9 cellular contexts compared by ENCODE assay signal in genomic region chr3:39146083-39146501, GRCh38. TPM values are rescaled to one million over a fixed set of nuclear protein-coding genes. Genes with fewer than 3 reads are reported as not detected.
DNase-seq lines count a peak whose midpoint lies in the region; ATAC-seq and TF ChIP-seq lines count a peak whose summit lies in the region.
"Had no signal": no experiment of that assay in that cellular context is flagged by ENCODE, and none has a peak within 500 bp of the region (broad histone marks: within the 10 kb centered on the region; RNA-seq: fewer than 3 reads in every experiment).

No MANE protein-coding gene starts in this region.

- peaks cover 54% of the 10 kb centered on the region for H3K36me3 Mint-ChIP-seq in T-helper 2 cell treated with Interferon-gamma antibody and Interleukin-4, amounts not matched to agents 5 μg/mL and 100 μg/mL, for 36 hours (ENCODE audit: low read depth)
- H3K36me3 Mint-ChIP-seq in activated naive CD8-positive, alpha-beta T cell treated with anti-CD3 and anti-CD28 coated beads, Interleukin-2, amount 10 ng/mL, durations not matched to agents 7 days and 5 days = peaks cover 27% of the 10 kb centered on the region

- POLR2A ChIA-PET in activated naive CD8-positive, alpha-beta T cell treated with anti-CD3 and anti-CD28 coated beads, Interleukin-2, amount 10 ng/mL, durations not matched to agents 7 days and 5 days (lab: Charles Lee) = interaction anchor here (0.7 to 3.4 kb wide), 3 partner anchors 16 to 32 kb away, joined by 3 to 17 read pairs (median 3); no protein-coding TSS in a partner anchor

- peaks cover 55% of the 10 kb centered on the region for H3K4me1 Mint-ChIP-seq in T-helper 2 cell treated with Interferon-gamma antibody and Interleukin-4, amounts not matched to agents 5 μg/mL and 100 μg/mL, for 36 hours (ENCODE audit: low read depth)
- peaks cover 54% of the 10 kb centered on the region for H3K4me1 Mint-ChIP-seq in activated naive CD8-positive, alpha-beta T cell treated with anti-CD3 and anti-CD28 coated beads, Interleukin-2, amount 10 ng/mL, durations not matched to agents 7 days and 5 days

- H3K9me3 ChIP-seq in thoracic aorta = no peaks in the 10 kb centered on the region

- DNase-seq in T-helper 2 cell treated with Interferon-gamma antibody and Interleukin-4, amounts not matched to agents 5 μg/mL and 100 μg/mL, for 36 hours (ENCODE audit: low spot score) = no peak
- DNase-seq in T-helper 2 cell (no peak), left kidney (ENCODE audit: low read depth, low spot score) (peak; percentile 57), thoracic aorta (ENCODE audit: low spot score) (no peak), HuH-7.5 (ENCODE audit: low spot score) (no peak)
- no peak for DNase-seq in activated naive CD8-positive, alpha-beta T cell treated with anti-CD3 and anti-CD28 coated beads, Interleukin-2, amount 10 ng/mL, durations not matched to agents 7 days and 5 days
- DNase-seq: C1 segment of cervical spinal cord had no signal

- peak overlapping the region; percentile 97 for H3K27ac Mint-ChIP-seq in T-helper 2 cell treated with Interferon-gamma antibody and Interleukin-4, amounts not matched to agents 5 μg/mL and 100 μg/mL, for 36 hours
- H3K27ac Mint-ChIP-seq in activated naive CD8-positive, alpha-beta T cell treated with anti-CD3 and anti-CD28 coated beads, Interleukin-2, amount 10 ng/mL, durations not matched to agents 7 days and 5 days = peak overlapping the region; percentile 97

- no peaks in the 10 kb centered on the region for H3K27me3 ChIP-seq in thoracic aorta (replicated peaks; ENCODE audit: insufficient read depth)

- no peaks in the 10 kb centered on the region for H3K27me3 Mint-ChIP-seq in T-helper 2 cell treated with Interferon-gamma antibody and Interleukin-4, amounts not matched to agents 5 μg/mL and 100 μg/mL, for 36 hours (ENCODE audit: low read depth)
- H3K27me3 Mint-ChIP-seq in activated naive CD8-positive, alpha-beta T cell treated with anti-CD3 and anti-CD28 coated beads, Interleukin-2, amount 10 ng/mL, durations not matched to agents 7 days and 5 days = no peaks in the 10 kb centered on the region

- no peak for ATAC-seq in activated naive CD8-positive, alpha-beta T cell treated with anti-CD3 and anti-CD28 coated beads, Interleukin-2, amount 10 ng/mL, durations not matched to agents 7 days and 5 days (ENCODE audit: low read depth)
- ATAC-seq in thoracic aorta (ENCODE audit: insufficient number of reproducible peaks, low FRiP score, low read depth) = no peak
- ATAC-seq in HG03457 (IDR thresholded peaks at IDR 0.05; ENCODE audit: unreplicated experiment) = no peak
- ATAC-seq in HG02571 (IDR thresholded peaks at IDR 0.05; ENCODE audit: unreplicated experiment) = no peak

- H3K27ac ChIP-seq in thoracic aorta = peak overlapping the region; percentile 78 to 97

- H3K36me3 ChIP-seq in thoracic aorta = peaks cover 53% of the 10 kb centered on the region

- H3K9me3 Mint-ChIP-seq in T-helper 2 cell treated with Interferon-gamma antibody and Interleukin-4, amounts not matched to agents 5 μg/mL and 100 μg/mL, for 36 hours = no peaks in the 10 kb centered on the region
- H3K9me3 Mint-ChIP-seq in activated naive CD8-positive, alpha-beta T cell treated with anti-CD3 and anti-CD28 coated beads, Interleukin-2, amount 10 ng/mL, durations not matched to agents 7 days and 5 days = no peaks in the 10 kb centered on the region

- no peak for TF ChIP-seq CTCF in thoracic aorta (IDR thresholded peaks at IDR 0.05)

- peak overlapping the region; percentile 64 for H3K4me3 ChIP-seq in thoracic aorta

- H3K4me3 Mint-ChIP-seq in T-helper 2 cell treated with Interferon-gamma antibody and Interleukin-4, amounts not matched to agents 5 μg/mL and 100 μg/mL, for 36 hours = peak overlapping the region; percentile 89
- H3K4me3 Mint-ChIP-seq in activated naive CD8-positive, alpha-beta T cell treated with anti-CD3 and anti-CD28 coated beads, Interleukin-2, amount 10 ng/mL, durations not matched to agents 7 days and 5 days = peak overlapping the region; percentile 96

- H3K4me1 ChIP-seq in thoracic aorta (ENCODE audit: control insufficient read depth in 1 of 2, low read depth in 2 of 2) = peaks cover 65 to 73% of the 10 kb centered on the region in 2 donors

RNA-seq across cellular contexts. Expression of gene CSRNP1, which starts 7.3 kb away (rescaled TPM):
- 10 to 100 TPM; 15.8 to 16.5 TPM for total RNA-seq in activated naive CD8-positive, alpha-beta T cell treated with anti-CD3 and anti-CD28 coated beads, Interleukin-2, amount 10 ng/mL, durations not matched to agents 7 days and 5 days
- 100 to 1,000 TPM in 1 of 2 donors, 10 to 100 TPM in 1; 96.8 to 117 TPM for total RNA-seq in thoracic aorta

RNA-seq across cellular contexts. Expression of gene TTC21A, which starts 38.6 kb away (rescaled TPM):
- 1 to 10 TPM; 2.7 to 4.5 TPM for total RNA-seq in activated naive CD8-positive, alpha-beta T cell treated with anti-CD3 and anti-CD28 coated beads, Interleukin-2, amount 10 ng/mL, durations not matched to agents 7 days and 5 days
- total RNA-seq in thoracic aorta = 10 to 100 TPM in 1 of 2 donors, 1 to 10 TPM in 1; 3.0 to 14.9 TPM

RNA-seq across cellular contexts. Expression of gene GORASP1, which starts 38.7 kb away (rescaled TPM):
- 10 to 100 TPM; 25.1 to 28.1 TPM for total RNA-seq in activated naive CD8-positive, alpha-beta T cell treated with anti-CD3 and anti-CD28 coated beads, Interleukin-2, amount 10 ng/mL, durations not matched to agents 7 days and 5 days
- total RNA-seq in thoracic aorta = 10 to 100 TPM; 59.3 to 84.6 TPM

RNA-seq across cellular contexts. Expression of gene XIRP1, which starts 46.3 kb away (rescaled TPM):
- total RNA-seq in activated naive CD8-positive, alpha-beta T cell treated with anti-CD3 and anti-CD28 coated beads, Interleukin-2, amount 10 ng/mL, durations not matched to agents 7 days and 5 days = not detected
- 1 to 10 TPM in 1 of 2 donors, not detected in 1; 2.0 TPM for total RNA-seq in thoracic aorta

Comparison
In these comparisons a context has a peak if more than half of its experiments do, and no peak if none do; other contexts are left out.
1. RNA of gene CSRNP1, which starts 7.3 kb away (total RNA-seq): 96.8 to 117 TPM in thoracic aorta; 15.8 to 16.5 TPM in activated naive CD8-positive, alpha-beta T cell treated with anti-CD3 and anti-CD28 coated beads, Interleukin-2, amount 10 ng/mL, durations not matched to agents 7 days and 5 days; every median in the first group is over 4 times any median in the second.